8 cellular contexts compared by ENCODE assay signal in genomic region chr16:67528222-67528869, GRCh38. TPM values are rescaled to one million over a fixed set of nuclear protein-coding genes. Genes with fewer than 3 reads are reported as not detected.
DNase-seq lines count a peak whose midpoint lies in the region; ATAC-seq, FAIRE-seq and TF ChIP-seq lines count a peak whose summit lies in the region.

TSS of gene RIPOR1 (plus strand) at chr16:67528829. CDS start at chr16:67538447, 9,618 bp downstream.

- H3K27ac ChIP-seq in foreskin keratinocyte, result peak within 1 kb of the TSS; percentile 3

- no peak within 1 kb of the TSS for H3K27ac Mint-ChIP-seq in activated naive CD4-positive, alpha-beta T cell treated with anti-CD3 and anti-CD28 coated beads for 36 hours
- H3K27ac Mint-ChIP-seq in nephron progenitor cell, result peak within 1 kb of the TSS; percentile 67

- peak within 1 kb of the TSS; percentile 68 for H3K4me3 Mint-ChIP-seq in activated naive CD4-positive, alpha-beta T cell treated with anti-CD3 and anti-CD28 coated beads for 36 hours
- H3K4me3 Mint-ChIP-seq in nephron progenitor cell, result peak within 1 kb of the TSS; percentile 92

- peaks cover 20% of the 10 kb centered on the region for H3K27me3 Mint-ChIP-seq in activated naive CD4-positive, alpha-beta T cell treated with anti-CD3 and anti-CD28 coated beads for 36 hours (ENCODE audit: low read depth)
- H3K27me3 Mint-ChIP-seq in nephron progenitor cell (ENCODE audit: low read depth, poor library complexity), result peaks cover 71% of the 10 kb centered on the region

- TF ChIP-seq CTCF in foreskin keratinocyte (conservative IDR thresholded peaks at IDR 0.05), result no peak
- no peak for TF ChIP-seq CTCF in nephron progenitor cell (IDR thresholded peaks at IDR 0.05)

- H3K9me3 Mint-ChIP-seq in activated naive CD4-positive, alpha-beta T cell treated with anti-CD3 and anti-CD28 coated beads for 36 hours, result no peaks in the 10 kb centered on the region
- H3K9me3 Mint-ChIP-seq in nephron progenitor cell, result no peaks in the 10 kb centered on the region

- peak; percentile 18 to 45 for DNase-seq in NCI-H524 (lab: John Stamatoyannopoulos, UW)
- no peak for DNase-seq in NCI-H524 treated with DMSO at 0.1 percent for 48 hours (lab: John Stamatoyannopoulos, UW)
- DNase-seq in NCI-H460 (ENCODE audit: extremely low read depth, low read depth), result peak; percentile 43
- DNase-seq in activated naive CD4-positive, alpha-beta T cell treated with anti-CD3 and anti-CD28 coated beads for 36 hours, result peak; percentile 34
- DNase-seq in foreskin keratinocyte, result no peak
- DNase-seq in nephron progenitor cell, result peak; percentile 76
- DNase-seq in urothelium cell line (ENCODE audit: low spot score), result peak; percentile 83

- H3K27me3 ChIP-seq in foreskin keratinocyte, result no peaks in the 10 kb centered on the region

- peaks cover 24% of the 10 kb centered on the region for H3K4me1 ChIP-seq in foreskin keratinocyte

- peaks cover 14% of the 10 kb centered on the region for H3K4me1 Mint-ChIP-seq in activated naive CD4-positive, alpha-beta T cell treated with anti-CD3 and anti-CD28 coated beads for 36 hours (ENCODE audit: low read depth)
- peaks cover 46% of the 10 kb centered on the region for H3K4me1 Mint-ChIP-seq in nephron progenitor cell

- CTCF ChIA-PET in activated naive CD4-positive, alpha-beta T cell treated with anti-CD3 and anti-CD28 coated beads for 36 hours (lab: Charles Lee), result interaction anchor here (1.1 to 3.4 kb wide), 3 partner anchors 14 to 116 kb away, joined by 7 to 19 read pairs (median 12); partner anchors contain the start of gene CARMIL2

- H3K36me3 Mint-ChIP-seq in activated naive CD4-positive, alpha-beta T cell treated with anti-CD3 and anti-CD28 coated beads for 36 hours (ENCODE audit: low read depth), result no peaks in the 10 kb centered on the region
- H3K36me3 Mint-ChIP-seq in nephron progenitor cell (ENCODE audit: low read depth), result peaks cover 5% of the 10 kb centered on the region

- no peak for FAIRE-seq in urothelium cell line (lab: Jason Lieb, UNC)

- intact Hi-C loops in activated naive CD4-positive, alpha-beta T cell treated with anti-CD3 and anti-CD28 coated beads for 36 hours (cut with micrococcal nuclease), result no loop called here

- peak; percentile 8 for ATAC-seq in foreskin keratinocyte
- ATAC-seq in HG03565 (IDR thresholded peaks at IDR 0.05; ENCODE audit: unreplicated experiment), result no peak

RNA-seq across cellular contexts. Expression of gene RIPOR1, which starts in this region (rescaled TPM):
- 21.9 and 24.1 TPM in 2 replicates for total RNA-seq in NCI-H460 (2014; rRNA removed; shearing (Covaris generic))
- 40.8 and 65.0 TPM in 2 replicates for polyA plus RNA-seq in NCI-H460 (2014; cell fraction: nucleus; rRNA removed)
- 10 to 100 TPM; 34.2 to 41.9 TPM for total RNA-seq in activated naive CD4-positive, alpha-beta T cell treated with anti-CD3 and anti-CD28 coated beads for 36 hours
- 31.6 and 32.0 TPM in 2 replicates for total RNA-seq in foreskin keratinocyte
- 29.3 and 29.9 TPM in 2 replicates for polyA plus RNA-seq in foreskin keratinocyte

Comparison
In these comparisons a context has a peak if more than half of its experiments do, and no peak if none do; other contexts are left out.
1. DNase-seq: peak in NCI-H524 (2 of 2), NCI-H460 (single experiment), activated naive CD4-positive, alpha-beta T cell treated with anti-CD3 and anti-CD28 coated beads for 36 hours (single experiment), nephron progenitor cell (single experiment) and urothelium cell line (single experiment); none in NCI-H524 treated with DMSO at 0.1 percent for 48 hours (single experiment) and foreskin keratinocyte (0 of 2).